Comparison of ENCODE assay signal across 8 cellular contexts in genomic region chr3:185151959-185152432, GRCh38. TPM values are rescaled to one million over a fixed set of nuclear protein-coding genes. Genes with fewer than 3 reads are reported as not detected.
DNase-seq lines count a peak whose midpoint lies in the region; ATAC-seq and TF ChIP-seq lines count a peak whose summit lies in the region.

No MANE protein-coding gene starts in this region.

- H3K9me3 Mint-ChIP-seq in Caco-2 (ENCODE audit: unreplicated experiment), result no peaks in the 10 kb centered on the region

- H3K4me1 Mint-ChIP-seq in Caco-2 (ENCODE audit: low read depth, unreplicated experiment), result no peaks in the 10 kb centered on the region

- no peak overlapping the region for H3K27ac Mint-ChIP-seq in Caco-2 (ENCODE audit: unreplicated experiment)

- no peaks in the 10 kb centered on the region for H3K4me1 ChIP-seq in Caco-2
- peaks cover 0 to 19% (median 4%) of the 10 kb centered on the region in 4 donors for H3K4me1 ChIP-seq in Peyer's patch

- intact Hi-C loops in Caco-2 (cut with micrococcal nuclease; ENCODE audit: unreplicated experiment), result no loop called here

- TF ChIP-seq POLR2A in Peyer's patch (IDR thresholded peaks at IDR 0.05), result no peak

- H3K9me3 ChIP-seq in Caco-2, result no peaks in the 10 kb centered on the region
- H3K9me3 ChIP-seq in Peyer's patch, result no peaks in the 10 kb centered on the region

- no peak overlapping the region for H3K4me3 Mint-ChIP-seq in Caco-2 (ENCODE audit: unreplicated experiment)

- H3K27ac ChIP-seq in Peyer's patch, result peak overlapping the region; percentile 63 to 92 (median 76)

- H3K27me3 ChIP-seq in Caco-2 (replicated peaks; ENCODE audit: control insufficient read depth, insufficient read depth, low read length) (no peaks in the 10 kb centered on the region), Peyer's patch (no peaks in the 10 kb centered on the region)

- ATAC-seq in HG02763 (IDR thresholded peaks at IDR 0.05; ENCODE audit: unreplicated experiment) (no peak), HG03097 (IDR thresholded peaks at IDR 0.05; ENCODE audit: low FRiP score, unreplicated experiment) (no peak)

- H3K27me3 Mint-ChIP-seq in Caco-2 (ENCODE audit: insufficient read depth, unreplicated experiment), result peaks cover 7% of the 10 kb centered on the region

- CTCF ChIA-PET in Caco-2 (lab: Charles Lee), result interaction anchor here (0.7 to 1.7 kb wide), 4 partner anchors 19 to 146 kb away, joined by 3 to 6 read pairs (median 4); no protein-coding TSS in a partner anchor

- no TSS peak for BruUV-seq in Caco-2 (replicated peaks; lab: Mats Ljungman, UMichigan)

- no peak for DNase-seq in Caco-2
- DNase-seq in Peyer's patch, result no peak
- peak; percentile 34 to 70 for DNase-seq in foreskin fibroblast
- peak; percentile 40 for DNase-seq in pons (ENCODE audit: low spot score)
- no peak for DNase-seq in middle frontal gyrus (ENCODE audit: extremely low spot score, low spot score)
- DNase-seq in NCI-H146 (lab: John Stamatoyannopoulos, UW), result no peak

- H3K36me3 ChIP-seq in Caco-2 (ENCODE audit: control insufficient read depth, insufficient read depth, low read length) (no peaks in the 10 kb centered on the region), Peyer's patch (no peaks in the 10 kb centered on the region)

- POLR2A ChIA-PET in Caco-2 (lab: Charles Lee), result no interaction called here

- H3K4me3 ChIP-seq in Caco-2 (ENCODE audit: low read depth, low read length) (peak overlapping the region; percentile 92), Peyer's patch (peak overlapping the region; percentile 42 to 75 (median 60)), foreskin fibroblast (ENCODE audit: low read depth in 1 of 2, low read length in 2 of 2) (peak overlapping the region; percentile 65 to 82)

- peaks cover 5% of the 10 kb centered on the region for H3K36me3 Mint-ChIP-seq in Caco-2 (ENCODE audit: insufficient read depth, unreplicated experiment)

- TF ChIP-seq CTCF in Caco-2 (IDR thresholded peaks at IDR 0.05; ENCODE audit: insufficient read depth in 1 of 2, low read depth in 1 of 2, low read length in 1 of 2, severe bottlenecking in 1 of 2, unreplicated experiment in 1 of 2), result no peak
- TF ChIP-seq CTCF in Peyer's patch (IDR thresholded peaks at IDR 0.05), result no peak
- no peak for TF ChIP-seq CTCF in foreskin fibroblast (IDR thresholded peaks at IDR 0.05; ENCODE audit: low read depth, low read length)

RNA-seq across cellular contexts. Expression of gene C3orf70, which starts 0.9 kb away (rescaled TPM):
- 11.2 and 13.3 TPM in 2 replicates for total RNA-seq in Caco-2 (2022)
- 1 to 10 TPM; 4.1 to 6.5 (median 5.5) TPM for total RNA-seq in Peyer's patch

Comparison
In these comparisons a context has a peak if more than half of its experiments do, and no peak if none do; other contexts are left out.
1. DNase-seq: peak in foreskin fibroblast (2 of 2) and pons (single experiment); none in Caco-2 (0 of 2), Peyer's patch (0 of 3), middle frontal gyrus (single experiment) and NCI-H146 (single experiment).
2. Peak in every context shown above with its lines, with median percentiles within 50 percentile points of each other: H3K4me3 ChIP-seq.